8 cellular contexts compared by ENCODE assay signal in the genomic region with DNA sequence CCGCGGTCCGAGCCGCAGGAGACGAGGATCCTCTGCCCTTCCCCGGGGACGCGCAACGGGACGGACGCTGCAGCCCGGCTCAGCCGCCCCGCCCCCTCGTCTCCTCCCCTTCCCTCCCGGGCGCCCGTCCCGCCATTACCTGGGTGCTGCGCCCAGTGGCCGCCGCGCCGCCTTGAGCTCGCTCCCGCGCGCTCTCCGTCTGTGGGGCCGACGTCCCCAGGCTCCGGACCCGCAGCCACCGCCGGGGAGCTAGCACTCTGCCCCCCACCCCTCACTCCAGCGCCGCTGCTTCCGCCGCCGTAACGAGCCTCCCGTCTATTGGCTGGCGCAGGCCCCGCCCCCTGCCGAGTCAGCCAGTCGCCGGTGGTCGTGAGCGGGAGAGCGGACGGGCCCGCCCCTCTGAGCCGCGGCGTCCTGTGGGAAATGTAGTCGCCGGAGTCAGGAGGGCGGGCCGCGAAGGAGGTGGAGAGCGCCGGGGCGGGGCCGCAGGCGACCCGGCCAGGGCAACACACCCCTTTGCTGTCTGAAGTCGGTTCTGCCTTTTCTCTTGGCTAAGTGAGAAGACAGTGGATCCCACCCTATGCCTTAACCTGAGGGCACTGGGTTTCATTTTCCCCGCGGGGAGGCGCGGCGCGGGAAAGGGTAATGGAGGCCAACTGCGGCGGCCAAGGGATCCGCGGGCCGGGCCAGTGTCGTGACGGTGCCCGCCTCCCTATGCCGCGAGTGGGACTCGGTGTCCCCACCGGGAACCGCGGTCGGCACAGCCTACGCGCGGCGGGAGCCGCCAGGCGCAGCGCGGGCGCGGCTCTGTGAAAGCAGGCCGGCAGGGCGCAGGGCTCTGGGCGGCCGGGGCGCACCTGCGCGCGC.
DNase-seq lines count a peak whose midpoint lies in the region; ATAC-seq and TF ChIP-seq lines count a peak whose summit lies in the region.

A gene (minus strand): TSS at position 259 of the 867 bp plus-strand sequence. CDS start 1,767 bp downstream, outside the sequence.

- TF ChIP-seq POLR2A in GM19099 (IDR thresholded peaks at IDR 0.05; ENCODE audit: extremely low read depth, insufficient read length, low read depth): peak; percentile 60

- H3K27me3 Mint-ChIP-seq in central memory CD8-positive, alpha-beta T cell: no peaks in the 10 kb centered on the region

- H3K27ac Mint-ChIP-seq in central memory CD8-positive, alpha-beta T cell (ENCODE audit: low read depth): peak within 1 kb of the TSS; percentile 32

- DNase-seq in Ammon's horn (ENCODE audit: low spot score) (peak; percentile 98), NCI-H446 treated with DMSO at 0.1 percent for 48 hours (lab: John Stamatoyannopoulos, UW) (peak; percentile 88), iris pigment epithelial cell (ENCODE audit: low read depth) (peak; percentile 97)
- peak; percentile 94 for DNase-seq in activated CD4-positive, CD25-positive, alpha-beta regulatory T cell treated with anti-CD3 and anti-CD28 coated beads, Interleukin-2, amount 50 U/mL, for 16 hours (ENCODE audit: low read depth, low spot score)
- peak; percentile 96 for DNase-seq in central memory CD8-positive, alpha-beta T cell (ENCODE audit: low spot score in 2 of 2)
- DNase-seq in stimulated activated CD4-positive, alpha-beta T cell treated with anti-CD3 and anti-CD28 coated beads, Interleukin-12 subunit alpha, Interleukin-12 subunit beta, amount 100 ng/mL, for 24 hours (ENCODE audit: low read depth in 2 of 2): peak; percentile 97

- ATAC-seq in HG03378 (IDR thresholded peaks at IDR 0.05; ENCODE audit: unreplicated experiment): peak; percentile 76
- ATAC-seq in central memory CD8-positive, alpha-beta T cell (replicated peaks; ENCODE audit: extremely low read depth, poor library complexity, severe bottlenecking): peak; percentile 75

- no peaks in the 10 kb centered on the region for H3K9me3 Mint-ChIP-seq in central memory CD8-positive, alpha-beta T cell

- peak within 1 kb of the TSS; percentile 94 for H3K4me3 Mint-ChIP-seq in central memory CD8-positive, alpha-beta T cell

- H3K36me3 Mint-ChIP-seq in central memory CD8-positive, alpha-beta T cell (ENCODE audit: insufficient read depth): peaks cover 14% of the 10 kb centered on the region

- H3K4me1 Mint-ChIP-seq in central memory CD8-positive, alpha-beta T cell: peaks cover 24% of the 10 kb centered on the region

Comparison
In these comparisons a context has a peak if more than half of its experiments do, and no peak if none do; other contexts are left out.
1. Peak in every context shown above with its lines: DNase-seq and ATAC-seq.